ENCODE assay signal across 11 cellular contexts in the genomic region with DNA sequence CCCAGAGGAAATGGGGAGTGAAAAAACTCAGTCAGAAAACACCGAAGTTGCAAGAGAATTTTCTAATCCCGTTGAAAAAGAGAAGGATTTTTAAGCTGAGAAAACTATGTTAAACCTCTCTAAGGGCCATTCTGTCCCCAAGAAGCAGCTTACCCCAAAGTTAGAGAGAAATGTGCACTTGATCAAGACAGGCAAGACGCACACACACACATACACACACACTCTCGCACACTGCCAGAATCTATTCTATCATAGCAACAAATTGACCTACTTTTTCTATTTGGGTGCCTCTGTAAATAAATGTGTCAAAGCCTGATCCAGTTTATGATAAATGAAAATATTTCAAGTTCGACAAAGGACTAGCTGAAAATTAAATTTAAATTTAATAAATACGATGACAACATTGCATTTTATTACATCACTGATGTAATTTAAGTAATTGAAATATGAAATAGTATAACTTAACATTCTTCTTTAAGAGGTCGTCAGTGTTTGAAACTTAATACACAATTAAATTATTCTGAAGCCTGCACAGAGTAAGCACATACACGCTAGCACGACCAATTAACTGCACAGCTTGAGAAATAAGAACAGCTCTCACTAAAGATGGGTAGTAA. TPM values are rescaled to one million over a fixed set of nuclear protein-coding genes. Genes with fewer than 3 reads are reported as not detected.
DNase-seq lines count a peak whose midpoint lies in the region; ATAC-seq and TF ChIP-seq lines count a peak whose summit lies in the region.
"Had no signal": no experiment of that assay in that cellular context is flagged by ENCODE, and none has a peak within 500 bp of the region (broad histone marks: within the 10 kb centered on the region; RNA-seq: fewer than 3 reads in every experiment).

No MANE protein-coding gene starts in this region.

- peaks cover 6 to 11% of the 10 kb centered on the region in 2 experiments for H3K4me1 ChIP-seq in SK-N-SH (ENCODE audit: control insufficient read depth in 1 of 2, insufficient read depth in 2 of 2, low read depth in 1 of 2, low read length in 1 of 2)
- H3K4me1 ChIP-seq in PC-9 (replicated peaks; ENCODE audit: insufficient read depth) = peaks cover 59% of the 10 kb centered on the region
- H3K4me1 ChIP-seq in smooth muscle cell (ENCODE audit: low read depth) = peaks cover 20% of the 10 kb centered on the region

- DNase-seq in SK-N-SH = no peak
- no peak for DNase-seq in PC-9
- no peak for DNase-seq in glutamatergic neuron
- DNase-seq in smooth muscle cell (lab: John Stamatoyannopoulos, UW; ENCODE audit: unreplicated experiment) = no peak
- no peak for DNase-seq in CD4-positive, alpha-beta T cell
- DNase-seq in epidermal melanocyte (ENCODE audit: insufficient read length, low spot score) = no peak
- DNase-seq: activated naive CD8-positive, alpha-beta T cell treated with anti-CD3 and anti-CD28 coated beads, Interleukin-2, amount 10 ng/mL, durations not matched to agents 7 days and 5 days; left lung; NCI-H2107 had no signal

- peaks cover 41% of the 10 kb centered on the region for H3K4me1 Mint-ChIP-seq in glutamatergic neuron (ENCODE audit: low read depth, unreplicated experiment)
- peaks cover 18% of the 10 kb centered on the region for H3K4me1 Mint-ChIP-seq in CD4-positive, alpha-beta T cell (ENCODE audit: low read depth)

- H3K27ac ChIP-seq in SK-N-SH (ENCODE audit: low read depth in 2 of 2, low read length in 1 of 2) (peak overlapping the region in 1 of 2 experiments; percentile 85; a peak in 2 of 4 replicates), PC-9 (peak overlapping the region; percentile 99; the same call in 1 of the 2 replicates), smooth muscle cell (ENCODE audit: low read depth) (peak overlapping the region; percentile 96)
- H3K27ac ChIP-seq in CD4-positive, alpha-beta T cell (ENCODE audit: low read depth, low read length) = no peak overlapping the region

- CTCF ChIA-PET in SK-N-SH (lab: Yijun Ruan, JAX) (interaction anchor here (1.0 kb wide), 1 partner anchor 9 kb away, joined by 5 read pairs; no protein-coding TSS in a partner anchor), PC-9 (lab: Charles Lee) (interaction anchor here (0.6 kb wide), 1 partner anchor 267 kb away, joined by 3 read pairs; no protein-coding TSS in a partner anchor)
- CTCF ChIA-PET in CD4-positive, alpha-beta T cell (lab: Charles Lee) = no interaction called here

- H3K9ac ChIP-seq in SK-N-SH = no peak overlapping the region
- peak overlapping the region; percentile 19 for H3K9ac ChIP-seq in smooth muscle cell (ENCODE audit: low read depth)

- H3K36me3 Mint-ChIP-seq in glutamatergic neuron (ENCODE audit: unreplicated experiment) = peaks cover 4% of the 10 kb centered on the region
- peaks cover 4% of the 10 kb centered on the region for H3K36me3 Mint-ChIP-seq in CD4-positive, alpha-beta T cell (ENCODE audit: low read depth)

- TF ChIP-seq RAD21 in SK-N-SH (IDR thresholded peaks at IDR 0.05; ENCODE audit: low read length) = no peak

- H2AFZ ChIP-seq in SK-N-SH (ENCODE audit: low read depth) (no peak overlapping the region), PC-9 (no peak overlapping the region), smooth muscle cell (ENCODE audit: low read depth) (no peak overlapping the region)

- peaks cover 12% of the 10 kb centered on the region for H3F3A ChIP-seq in SK-N-SH (replicated peaks; ENCODE audit: insufficient read depth)
- H3F3A ChIP-seq in PC-9 (ENCODE audit: insufficient read depth, low read depth) = peaks cover 29% of the 10 kb centered on the region
- H3F3A ChIP-seq in smooth muscle cell (ENCODE audit: low read depth) = peaks cover 16% of the 10 kb centered on the region

- 73% methylated on average over 9 of the region's 9 CpGs for WGBS in SK-N-SH (ENCODE audit: low lambda C conversion rate)
- 89% methylated on average over 9 of the region's 9 CpGs for WGBS in smooth muscle cell (ENCODE audit: low lambda C conversion rate)

- peak overlapping the region; percentile 49 for H3K4me3 Mint-ChIP-seq in glutamatergic neuron (ENCODE audit: unreplicated experiment)
- no peak overlapping the region for H3K4me3 Mint-ChIP-seq in CD4-positive, alpha-beta T cell
- H3K4me3 Mint-ChIP-seq: activated naive CD8-positive, alpha-beta T cell treated with anti-CD3 and anti-CD28 coated beads, Interleukin-2, amount 10 ng/mL, durations not matched to agents 7 days and 5 days had no signal

- H3K4me3 ChIP-seq in SK-N-SH (ENCODE audit: low read depth in 2 of 2, low read length in 1 of 2) (no peak overlapping the region), PC-9 (no peak overlapping the region), smooth muscle cell (no peak overlapping the region)
- H3K4me3 ChIP-seq: left lung had no signal

- H3K27ac Mint-ChIP-seq in glutamatergic neuron (ENCODE audit: unreplicated experiment) = peak overlapping the region; percentile 75
- H3K27ac Mint-ChIP-seq in CD4-positive, alpha-beta T cell = no peak overlapping the region
- H3K27ac Mint-ChIP-seq: activated naive CD8-positive, alpha-beta T cell treated with anti-CD3 and anti-CD28 coated beads, Interleukin-2, amount 10 ng/mL, durations not matched to agents 7 days and 5 days had no signal

- TF ChIP-seq EP300 in SK-N-SH (IDR thresholded peaks at IDR 0.05; ENCODE audit: borderline replicate concordance in 1 of 2, low read depth in 1 of 2, low read length in 1 of 2) = no peak

- H4K20me1 ChIP-seq in SK-N-SH (ENCODE audit: insufficient read depth) (no peaks in the 10 kb centered on the region; the same call in 1 of the 2 replicates), PC-9 (ENCODE audit: insufficient read depth) (no peaks in the 10 kb centered on the region), smooth muscle cell (ENCODE audit: low read depth) (peaks cover 100% of the 10 kb centered on the region)

- intact Hi-C loops in PC-9 (cut with micrococcal nuclease; ENCODE audit: unreplicated experiment) = no loop called here
- intact Hi-C loops in CD4-positive, alpha-beta T cell (cut with DNase I, micrococcal nuclease) = no loop called here

- H3K27me3 Mint-ChIP-seq in glutamatergic neuron (ENCODE audit: unreplicated experiment) = peaks cover 16% of the 10 kb centered on the region
- peaks cover 57% of the 10 kb centered on the region for H3K27me3 Mint-ChIP-seq in CD4-positive, alpha-beta T cell

- no TSS peak for BruUV-seq in PC-9 (replicated peaks; lab: Mats Ljungman, UMichigan)

- POLR2A ChIA-PET in SK-N-SH (lab: Yijun Ruan, JAX) (no interaction called here), PC-9 (lab: Charles Lee; ENCODE audit: unreplicated experiment) (interaction anchor here (0.7 kb wide), 1 partner anchor 406 kb away, joined by 4 read pairs; no protein-coding TSS in a partner anchor)
- POLR2A ChIA-PET in CD4-positive, alpha-beta T cell (lab: Charles Lee) = no interaction called here

- TF ChIP-seq CTCF in SK-N-SH (IDR thresholded peaks at IDR 0.05) = no peak
- no peak for TF ChIP-seq CTCF in PC-9 (conservative IDR thresholded peaks at IDR 0.05)
- no peak for TF ChIP-seq CTCF in glutamatergic neuron (IDR thresholded peaks at IDR 0.05; ENCODE audit: partially characterized antibody, unreplicated experiment)
- no peak for TF ChIP-seq CTCF in smooth muscle cell (IDR thresholded peaks at IDR 0.05; ENCODE audit: borderline replicate concordance, insufficient read depth, poor library complexity, severe bottlenecking)
- no peak for TF ChIP-seq CTCF in CD4-positive, alpha-beta T cell (IDR thresholded peaks at IDR 0.05)

- ATAC-seq in SK-N-SH treated with all-trans-retinoic acid at 6 μM for 48 hours (no peak), GM21825 (IDR thresholded peaks at IDR 0.05; ENCODE audit: unreplicated experiment) (no peak)
- no peak for ATAC-seq in CD4-positive, alpha-beta T cell (ENCODE audit: poor library complexity)
- ATAC-seq: left lung had no signal

- H3K9me2 ChIP-seq in SK-N-SH (no peaks in the 10 kb centered on the region), PC-9 (ENCODE audit: insufficient read depth) (no peaks in the 10 kb centered on the region)

- no peaks in the 10 kb centered on the region for H3K27me3 ChIP-seq in SK-N-SH (ENCODE audit: insufficient read depth)
- H3K27me3 ChIP-seq in PC-9 (ENCODE audit: insufficient read depth, low read depth) = no peaks in the 10 kb centered on the region
- no peaks in the 10 kb centered on the region for H3K27me3 ChIP-seq in smooth muscle cell (ENCODE audit: low read depth)
- peaks cover 50% of the 10 kb centered on the region for H3K27me3 ChIP-seq in CD4-positive, alpha-beta T cell (ENCODE audit: control insufficient read depth, insufficient read depth, low read length)
- H3K27me3 ChIP-seq: left lung had no signal

- peaks cover 95% of the 10 kb centered on the region for H3K79me2 ChIP-seq in SK-N-SH (ENCODE audit: insufficient read depth)
- peaks cover 96% of the 10 kb centered on the region for H3K79me2 ChIP-seq in PC-9 (ENCODE audit: low read depth)
- peaks cover 100% of the 10 kb centered on the region for H3K79me2 ChIP-seq in smooth muscle cell (ENCODE audit: low read depth)

- H3K36me3 ChIP-seq in SK-N-SH (replicated peaks in 1 of 2; ENCODE audit: control insufficient read depth in 1 of 2, insufficient read depth in 2 of 2, low read length in 1 of 2) = no peaks in the 10 kb centered on the region
- no peaks in the 10 kb centered on the region for H3K36me3 ChIP-seq in PC-9 (ENCODE audit: low read depth)
- H3K36me3 ChIP-seq in smooth muscle cell (ENCODE audit: low read depth) = no peaks in the 10 kb centered on the region
- H3K36me3 ChIP-seq: left lung had no signal

- H3K9me3 ChIP-seq in SK-N-SH = no peaks in the 10 kb centered on the region
- no peaks in the 10 kb centered on the region for H3K9me3 ChIP-seq in PC-9 (ENCODE audit: insufficient read depth, low read depth)
- no peaks in the 10 kb centered on the region for H3K9me3 ChIP-seq in smooth muscle cell (replicated peaks; ENCODE audit: low read depth)
- no peaks in the 10 kb centered on the region for H3K9me3 ChIP-seq in CD4-positive, alpha-beta T cell (ENCODE audit: control insufficient read depth, low read length)
- H3K9me3 ChIP-seq: left lung had no signal

- peaks cover 11% of the 10 kb centered on the region for H3K9me3 Mint-ChIP-seq in glutamatergic neuron (ENCODE audit: unreplicated experiment)
- no peaks in the 10 kb centered on the region for H3K9me3 Mint-ChIP-seq in CD4-positive, alpha-beta T cell
- H3K9me3 Mint-ChIP-seq: activated naive CD8-positive, alpha-beta T cell treated with anti-CD3 and anti-CD28 coated beads, Interleukin-2, amount 10 ng/mL, durations not matched to agents 7 days and 5 days had no signal

- H3K4me2 ChIP-seq in SK-N-SH (no peak overlapping the region), PC-9 (no peak overlapping the region), smooth muscle cell (peak overlapping the region; percentile 92)

RNA-seq across cellular contexts. Expression of a gene that starts 5.9 kb away (rescaled TPM):
- polyA plus RNA-seq in SK-N-SH (2012; rRNA removed) = 6.8 and 9.3 TPM in 2 replicates
- 10.7 and 15.8 TPM in 2 replicates for polyA plus RNA-seq in SK-N-SH (2012; cell fraction: cytosol; rRNA removed)
- polyA plus RNA-seq in SK-N-SH (2012; cell fraction: nucleus; rRNA removed) = 6.0 and 15.3 TPM in 2 replicates
- total RNA-seq in PC-9 (2021) = 8.5 and 9.3 TPM in 2 replicates
- total RNA-seq in glutamatergic neuron (ENCODE audit: unreplicated experiment) = 32.4 TPM
- total RNA-seq in smooth muscle cell = 36.4 and 53.6 TPM in 2 replicates
- 43.3 and 60.7 TPM in 2 replicates for polyA plus RNA-seq in smooth muscle cell
- total RNA-seq in CD4-positive, alpha-beta T cell = 10 to 100 TPM; 31.0 to 32.4 TPM

RNA-seq across cellular contexts. Expression of a gene that starts 56.0 kb away (rescaled TPM):
- polyA plus RNA-seq in SK-N-SH (2012; rRNA removed) = 6.2 and 7.6 TPM in 2 replicates
- polyA plus RNA-seq in SK-N-SH (2012; cell fraction: cytosol; rRNA removed) = 8.5 and 9.8 TPM in 2 replicates
- 7.7 and 11.0 TPM in 2 replicates for polyA plus RNA-seq in SK-N-SH (2012; cell fraction: nucleus; rRNA removed)
- total RNA-seq in PC-9 (2021) = 24.9 and 31.1 TPM in 2 replicates
- 28.5 TPM for total RNA-seq in glutamatergic neuron (ENCODE audit: unreplicated experiment)
- total RNA-seq in smooth muscle cell = 8.7 and 17.9 TPM in 2 replicates
- polyA plus RNA-seq in smooth muscle cell = 7.6 and 8.7 TPM in 2 replicates
- 10 to 100 TPM; 16.2 to 17.4 TPM for total RNA-seq in CD4-positive, alpha-beta T cell
